Comparison of ENCODE assay signal across 21 cellular contexts in genomic region chr2:199936554-199936953, GRCh38. TPM values are rescaled to one million over a fixed set of nuclear protein-coding genes. Genes with fewer than 3 reads are reported as not detected.
DNase-seq lines count a peak whose midpoint lies in the region; ATAC-seq, FAIRE-seq and TF ChIP-seq lines count a peak whose summit lies in the region.
"Had no signal": no experiment of that assay in that cellular context is flagged by ENCODE, and none has a peak within 500 bp of the region (broad histone marks: within the 10 kb centered on the region; RNA-seq: fewer than 3 reads in every experiment).

No MANE protein-coding gene starts in this region.

- no peaks in the 10 kb centered on the region for H3K9me1 ChIP-seq in keratinocyte (ENCODE audit: control insufficient read depth, extremely low read depth, insufficient read depth, low read length)

- H3K36me3 Mint-ChIP-seq in activated CD4-positive, alpha-beta T cell treated with anti-CD3 and anti-CD28 coated beads, Interleukin-2, amount 10 ng/mL, durations not matched to agents 24 days and 14 days (ENCODE audit: low read depth) = peaks cover 33% of the 10 kb centered on the region

- H3K4me3 ChIP-seq in keratinocyte (ENCODE audit: control insufficient read depth in 2 of 3, extremely low read depth in 1 of 3, insufficient read depth in 2 of 3, low read depth in 1 of 3, low read length in 3 of 3) (no peak overlapping the region), pancreas (no peak overlapping the region), prostate gland (no peak overlapping the region), left lung (no peak overlapping the region)
- H3K4me3 ChIP-seq: BLaER1, GM23248 had no signal

- H3K36me3 ChIP-seq in keratinocyte (ENCODE audit: control insufficient read depth in 2 of 2, extremely low read depth in 1 of 2, insufficient read depth in 2 of 2, low read length in 2 of 2) (peaks cover 5 to 6% of the 10 kb centered on the region in 2 experiments), pancreas (peaks cover 0 to 35% (median 0%) of the 10 kb centered on the region in 3 donors), prostate gland (no peaks in the 10 kb centered on the region), left lung (peaks cover 0 to 58% of the 10 kb centered on the region in 2 donors)

- H3K27me3 ChIP-seq in keratinocyte (ENCODE audit: control insufficient read depth, extremely low read depth, insufficient read depth, low read length) = no peaks in the 10 kb centered on the region
- H3K27me3 ChIP-seq in pancreas = no peaks in the 10 kb centered on the region
- H3K27me3 ChIP-seq in prostate gland (replicated peaks; ENCODE audit: insufficient read depth) = no peaks in the 10 kb centered on the region
- no peaks in the 10 kb centered on the region for H3K27me3 ChIP-seq in left lung
- H3K27me3 ChIP-seq: BLaER1 had no signal

- H2AFZ ChIP-seq in keratinocyte (ENCODE audit: control insufficient read depth, low read length) = no peak overlapping the region
- H2AFZ ChIP-seq: GM23248 had no signal

- TF ChIP-seq POLR2A in prostate gland (IDR thresholded peaks at IDR 0.05) = no peak

- H3K4me1 Mint-ChIP-seq in activated CD4-positive, alpha-beta T cell treated with anti-CD3 and anti-CD28 coated beads, Interleukin-2, amount 10 ng/mL, durations not matched to agents 24 days and 14 days = peaks cover 9% of the 10 kb centered on the region
- H3K4me1 Mint-ChIP-seq: CD14-positive monocyte had no signal

- H3K9me3 ChIP-seq in keratinocyte (ENCODE audit: control insufficient read depth, low read depth, low read length) (no peaks in the 10 kb centered on the region), pancreas (peaks cover 0 to 4% (median 0%) of the 10 kb centered on the region in 4 donors), prostate gland (no peaks in the 10 kb centered on the region), left lung (no peaks in the 10 kb centered on the region)
- H3K9me3 ChIP-seq: BLaER1 had no signal

- no peaks in the 10 kb centered on the region for H3K9me3 Mint-ChIP-seq in activated CD4-positive, alpha-beta T cell treated with anti-CD3 and anti-CD28 coated beads, Interleukin-2, amount 10 ng/mL, durations not matched to agents 24 days and 14 days
- H3K9me3 Mint-ChIP-seq: CD14-positive monocyte; CD4-positive, alpha-beta memory T cell; IgD-negative memory B cell had no signal

- DNase-seq in activated CD4-positive, alpha-beta T cell treated with anti-CD3 and anti-CD28 coated beads, Interleukin-2, amount 10 ng/mL, durations not matched to agents 24 days and 14 days = peak; percentile 22
- no peak for DNase-seq in activated CD4-positive, alpha-beta T cell treated with anti-CD3 and anti-CD28 coated beads for 48 hours
- DNase-seq in keratinocyte (ENCODE audit: low read depth, low spot score) (no peak), pancreas (no peak), prostate gland (ENCODE audit: low spot score) (no peak), left lung (no peak)
- DNase-seq: 8988T; CD4-positive, alpha-beta memory T cell; DMS153; DMS79; GDM1; GM23248; HCEC 1CT had no signal

- no peaks in the 10 kb centered on the region for H3K27me3 Mint-ChIP-seq in activated CD4-positive, alpha-beta T cell treated with anti-CD3 and anti-CD28 coated beads, Interleukin-2, amount 10 ng/mL, durations not matched to agents 24 days and 14 days
- H3K27me3 Mint-ChIP-seq: CD4-positive, alpha-beta memory T cell; IgD-negative memory B cell had no signal

- H3K4me3 Mint-ChIP-seq in activated CD4-positive, alpha-beta T cell treated with anti-CD3 and anti-CD28 coated beads, Interleukin-2, amount 10 ng/mL, durations not matched to agents 24 days and 14 days = no peak overlapping the region
- H3K4me3 Mint-ChIP-seq: CD14-positive monocyte; CD4-positive, alpha-beta memory T cell; IgD-negative memory B cell had no signal

- no peak for TF ChIP-seq CTCF in keratinocyte (optimal IDR thresholded peaks at IDR 0.05 in 1 of 3, IDR thresholded peaks at IDR 0.05 in 1 of 3, conservative IDR thresholded peaks at IDR 0.05 in 1 of 3; ENCODE audit: extremely low read depth in 1 of 3, insufficient read depth in 2 of 3, low read length in 3 of 3)
- no peak for TF ChIP-seq CTCF in pancreas (IDR thresholded peaks at IDR 0.05)
- no peak for TF ChIP-seq CTCF in prostate gland (IDR thresholded peaks at IDR 0.05)
- no peak for TF ChIP-seq CTCF in left lung (IDR thresholded peaks at IDR 0.05)

- intact Hi-C loops in activated CD4-positive, alpha-beta T cell treated with anti-CD3 and anti-CD28 coated beads, Interleukin-2, amount 10 ng/mL, durations not matched to agents 24 days and 14 days (cut with micrococcal nuclease) = no loop called here
- intact Hi-C loops in pancreas (cut with DNase I) = no loop called here
- intact Hi-C loops in prostate gland (cut with DNase I) = no loop called here
- intact Hi-C loops in left lung (cut with DNase I) = no loop called here

- ATAC-seq in GM19463 (IDR thresholded peaks at IDR 0.05; ENCODE audit: unreplicated experiment) (peak; percentile 54), pancreas (no peak), HG02623 (IDR thresholded peaks at IDR 0.05; ENCODE audit: unreplicated experiment) (no peak), left lung (no peak)

- no peak overlapping the region for H3K4me2 ChIP-seq in keratinocyte (ENCODE audit: control insufficient read depth, extremely low read depth, insufficient read depth, low read depth, low read length)
- H3K4me2 ChIP-seq: BLaER1 had no signal

- peak overlapping the region; percentile 64 for H3K27ac ChIP-seq in keratinocyte (ENCODE audit: control insufficient read depth, insufficient read depth, low read length)
- H3K27ac ChIP-seq in pancreas = no peak overlapping the region
- H3K27ac ChIP-seq in prostate gland = no peak overlapping the region
- H3K27ac ChIP-seq in left lung = no peak overlapping the region
- H3K27ac ChIP-seq: BLaER1, GM23248, HL-60 had no signal

- 26 to 29% methylated on average over 2 of the region's 2 CpGs for WGBS in pancreas, 2 donors
- WGBS in prostate gland = 73% methylated on average over 2 of the region's 2 CpGs

- no peaks in the 10 kb centered on the region for H3K4me1 ChIP-seq in keratinocyte (ENCODE audit: control insufficient read depth, extremely low read depth, insufficient read depth, low read length)
- H3K4me1 ChIP-seq in pancreas = peaks cover 0 to 4% (median 0%) of the 10 kb centered on the region in 3 donors
- no peaks in the 10 kb centered on the region for H3K4me1 ChIP-seq in prostate gland (replicated peaks)
- H3K4me1 ChIP-seq in left lung = no peaks in the 10 kb centered on the region

- H3K79me2 ChIP-seq in keratinocyte (ENCODE audit: control insufficient read depth, insufficient read depth, low read length) = peaks cover 2% of the 10 kb centered on the region

- no peak overlapping the region for H3K27ac Mint-ChIP-seq in activated CD4-positive, alpha-beta T cell treated with anti-CD3 and anti-CD28 coated beads, Interleukin-2, amount 10 ng/mL, durations not matched to agents 24 days and 14 days
- H3K27ac Mint-ChIP-seq: IgD-negative memory B cell had no signal

- dilution Hi-C loops in keratinocyte (cut with MboI; ENCODE audit: extremely low pct_ligation_motif_present, low sequenced_read_pairs) = no loop called here

- FAIRE-seq in keratinocyte (lab: Jason Lieb, UNC) = no peak
- FAIRE-seq in pancreas (lab: Jason Lieb, UNC) = peak; percentile 47
- FAIRE-seq: GM12892, HTR-8/SVneo had no signal

- H3K9ac ChIP-seq in keratinocyte (ENCODE audit: control insufficient read depth, extremely low read depth, insufficient read depth, low read length) = no peak overlapping the region
- H3K9ac ChIP-seq: BLaER1, GM23248 had no signal

- no peaks in the 10 kb centered on the region for H4K20me1 ChIP-seq in keratinocyte (ENCODE audit: control insufficient read depth, extremely low read depth, insufficient read depth, low read length)

RNA-seq across cellular contexts. Expression of gene TYW5, which starts 18.7 kb away (rescaled TPM):
- 10.9 and 11.7 TPM in 2 replicates for total RNA-seq in activated CD4-positive, alpha-beta T cell treated with anti-CD3 and anti-CD28 coated beads, Interleukin-2, amount 10 ng/mL, durations not matched to agents 24 days and 14 days
- 6.9 to 9.9 TPM (median 7.0 TPM) in 3 replicates for polyA plus RNA-seq in keratinocyte
- polyA plus RNA-seq in keratinocyte (2011; ENCODE audit: low read depth) = 7.0 TPM
- 4.9 and 7.5 TPM in 2 replicates for polyA plus RNA-seq in keratinocyte (2011; cell fraction: cytosol; rRNA removed)
- polyA plus RNA-seq in keratinocyte (2011; cell fraction: nucleus; rRNA removed) = 10.0 and 14.2 TPM in 2 replicates
- polyA plus RNA-seq in keratinocyte (2012; ENCODE audit: low replicate concordance) = 6.1 and 6.4 TPM in 2 replicates
- polyA minus RNA-seq in keratinocyte = 1.5 to 6.8 TPM (median 2.9 TPM) in 3 replicates
- polyA minus RNA-seq in keratinocyte (2011; cell fraction: cytosol; rRNA and poly(A)+ RNA removed) = 3.1 TPM
- 4.0 and 7.7 TPM in 2 replicates for polyA minus RNA-seq in keratinocyte (2011; cell fraction: nucleus; rRNA and poly(A)+ RNA removed)
- total RNA-seq in pancreas = 1 to 10 TPM; 2.0 to 4.9 (median 2.5) TPM
- 1 to 10 TPM; 2.2 to 3.0 TPM for polyA plus RNA-seq in pancreas
- 1 to 10 TPM; 7.3 to 7.5 TPM for total RNA-seq in prostate gland
- total RNA-seq in left lung = 1 to 10 TPM; 6.2 to 6.3 TPM

RNA-seq across cellular contexts. Expression of gene MAIP1, which starts 18.8 kb away (rescaled TPM):
- total RNA-seq in activated CD4-positive, alpha-beta T cell treated with anti-CD3 and anti-CD28 coated beads, Interleukin-2, amount 10 ng/mL, durations not matched to agents 24 days and 14 days = 27.9 and 29.6 TPM in 2 replicates
- 11.4 to 17.4 TPM (median 12.6 TPM) in 3 replicates for polyA plus RNA-seq in keratinocyte
- polyA plus RNA-seq in keratinocyte (2011; ENCODE audit: low read depth) = 6.3 TPM
- polyA plus RNA-seq in keratinocyte (2011; cell fraction: cytosol; rRNA removed) = 11.9 and 19.3 TPM in 2 replicates
- 11.2 and 11.3 TPM in 2 replicates for polyA plus RNA-seq in keratinocyte (2011; cell fraction: nucleus; rRNA removed)
- polyA plus RNA-seq in keratinocyte (2012; ENCODE audit: low replicate concordance) = 16.0 TPM in 2 replicates
- 10.9 to 12.2 TPM (median 11.1 TPM) in 3 replicates for polyA minus RNA-seq in keratinocyte
- 24.0 TPM for polyA minus RNA-seq in keratinocyte (2011; cell fraction: cytosol; rRNA and poly(A)+ RNA removed)
- 9.2 and 11.0 TPM in 2 replicates for polyA minus RNA-seq in keratinocyte (2011; cell fraction: nucleus; rRNA and poly(A)+ RNA removed)
- total RNA-seq in pancreas = 1 to 10 TPM; 3.6 to 8.8 (median 6.4) TPM
- polyA plus RNA-seq in pancreas = 1 to 10 TPM; 3.7 to 8.4 TPM
- 10 to 100 TPM; 13.2 to 20.4 TPM for total RNA-seq in prostate gland
- 10 to 100 TPM; 14.7 to 20.2 TPM for total RNA-seq in left lung

RNA-seq across cellular contexts. Expression of gene C2orf69, which starts 25.5 kb away (rescaled TPM):
- 17.1 and 17.4 TPM in 2 replicates for total RNA-seq in activated CD4-positive, alpha-beta T cell treated with anti-CD3 and anti-CD28 coated beads, Interleukin-2, amount 10 ng/mL, durations not matched to agents 24 days and 14 days
- 5.4 to 8.6 TPM (median 5.7 TPM) in 3 replicates for polyA plus RNA-seq in keratinocyte
- polyA plus RNA-seq in keratinocyte (2011; ENCODE audit: low read depth) = 4.5 TPM
- polyA plus RNA-seq in keratinocyte (2011; cell fraction: cytosol; rRNA removed) = 4.3 and 7.1 TPM in 2 replicates
- polyA plus RNA-seq in keratinocyte (2011; cell fraction: nucleus; rRNA removed) = 3.3 and 5.0 TPM in 2 replicates
- polyA plus RNA-seq in keratinocyte (2012; ENCODE audit: low replicate concordance) = 8.3 and 9.8 TPM in 2 replicates
- 1.5 to 5.0 TPM (median 2.4 TPM) in 3 replicates for polyA minus RNA-seq in keratinocyte
- 7.5 TPM for polyA minus RNA-seq in keratinocyte (2011; cell fraction: cytosol; rRNA and poly(A)+ RNA removed)
- polyA minus RNA-seq in keratinocyte (2011; cell fraction: nucleus; rRNA and poly(A)+ RNA removed) = 2.4 and 3.6 TPM in 2 replicates
- 1 to 10 TPM; 6.2 to 8.3 (median 7.6) TPM for total RNA-seq in pancreas
- 1 to 10 TPM; 3.5 to 4.9 TPM for polyA plus RNA-seq in pancreas
- 10 to 100 TPM in 1 of 2 donors, 1 to 10 TPM in 1; 9.5 to 12.8 TPM for total RNA-seq in prostate gland
- total RNA-seq in left lung = 10 to 100 TPM; 10.2 to 11.6 TPM
